Comparison of ENCODE assay signal across 1 cellular context in genomic region chr4:102868782-102869568, GRCh38.
A peak's percentile ranks its signal among the peaks of the same experiment; 100 is the strongest.
TF ChIP-seq lines count a peak whose summit lies in the region.

A gene with protein sequence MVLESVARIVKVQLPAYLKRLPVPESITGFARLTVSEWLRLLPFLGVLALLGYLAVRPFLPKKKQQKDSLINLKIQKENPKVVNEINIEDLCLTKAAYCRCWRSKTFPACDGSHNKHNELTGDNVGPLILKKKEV (plus strand): TSS chr4:102868992. CDS start chr4:102869085, 93 bp downstream.

TF ChIP-seq in K562, 482 proteins besides CTCF, POLR2A, EP300 and RAD21 (continued from another document):
- TF ChIP-seq, protein P1, sequence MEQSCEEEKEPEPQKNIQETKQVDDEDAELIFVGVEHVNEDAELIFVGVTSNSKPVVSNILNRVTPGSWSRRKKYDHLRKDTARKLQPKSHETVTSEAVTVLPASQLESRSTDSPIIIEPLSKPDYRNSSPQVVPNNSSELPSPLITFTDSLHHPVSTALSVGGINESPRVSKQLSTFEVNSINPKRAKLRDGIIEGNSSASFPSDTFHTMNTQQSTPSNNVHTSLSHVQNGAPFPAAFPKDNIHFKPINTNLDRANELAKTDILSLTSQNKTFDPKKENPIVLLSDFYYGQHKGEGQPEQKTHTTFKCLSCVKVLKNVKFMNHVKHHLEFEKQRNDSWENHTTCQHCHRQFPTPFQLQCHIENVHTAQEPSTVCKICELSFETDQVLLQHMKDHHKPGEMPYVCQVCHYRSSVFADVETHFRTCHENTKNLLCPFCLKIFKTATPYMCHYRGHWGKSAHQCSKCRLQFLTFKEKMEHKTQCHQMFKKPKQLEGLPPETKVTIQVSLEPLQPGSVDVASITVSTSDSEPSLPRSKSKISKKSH (CRISPR knock-in tag; IDR thresholded peaks at IDR 0.05), result no peak
- no peak for TF ChIP-seq ATF3 (IDR thresholded peaks at IDR 0.05)
- no peak; the same call in 1 of the 2 replicates for TF ChIP-seq ATF3 (CRISPR knock-in tag; conservative IDR thresholded peaks at IDR 0.05)
- no peak for TF ChIP-seq ZNF695 (CRISPR knock-in tag; IDR thresholded peaks at IDR 0.05)
- no peak for TF ChIP-seq ZNF133 (CRISPR knock-in tag; IDR thresholded peaks at IDR 0.05)
- TF ChIP-seq, protein P2, sequence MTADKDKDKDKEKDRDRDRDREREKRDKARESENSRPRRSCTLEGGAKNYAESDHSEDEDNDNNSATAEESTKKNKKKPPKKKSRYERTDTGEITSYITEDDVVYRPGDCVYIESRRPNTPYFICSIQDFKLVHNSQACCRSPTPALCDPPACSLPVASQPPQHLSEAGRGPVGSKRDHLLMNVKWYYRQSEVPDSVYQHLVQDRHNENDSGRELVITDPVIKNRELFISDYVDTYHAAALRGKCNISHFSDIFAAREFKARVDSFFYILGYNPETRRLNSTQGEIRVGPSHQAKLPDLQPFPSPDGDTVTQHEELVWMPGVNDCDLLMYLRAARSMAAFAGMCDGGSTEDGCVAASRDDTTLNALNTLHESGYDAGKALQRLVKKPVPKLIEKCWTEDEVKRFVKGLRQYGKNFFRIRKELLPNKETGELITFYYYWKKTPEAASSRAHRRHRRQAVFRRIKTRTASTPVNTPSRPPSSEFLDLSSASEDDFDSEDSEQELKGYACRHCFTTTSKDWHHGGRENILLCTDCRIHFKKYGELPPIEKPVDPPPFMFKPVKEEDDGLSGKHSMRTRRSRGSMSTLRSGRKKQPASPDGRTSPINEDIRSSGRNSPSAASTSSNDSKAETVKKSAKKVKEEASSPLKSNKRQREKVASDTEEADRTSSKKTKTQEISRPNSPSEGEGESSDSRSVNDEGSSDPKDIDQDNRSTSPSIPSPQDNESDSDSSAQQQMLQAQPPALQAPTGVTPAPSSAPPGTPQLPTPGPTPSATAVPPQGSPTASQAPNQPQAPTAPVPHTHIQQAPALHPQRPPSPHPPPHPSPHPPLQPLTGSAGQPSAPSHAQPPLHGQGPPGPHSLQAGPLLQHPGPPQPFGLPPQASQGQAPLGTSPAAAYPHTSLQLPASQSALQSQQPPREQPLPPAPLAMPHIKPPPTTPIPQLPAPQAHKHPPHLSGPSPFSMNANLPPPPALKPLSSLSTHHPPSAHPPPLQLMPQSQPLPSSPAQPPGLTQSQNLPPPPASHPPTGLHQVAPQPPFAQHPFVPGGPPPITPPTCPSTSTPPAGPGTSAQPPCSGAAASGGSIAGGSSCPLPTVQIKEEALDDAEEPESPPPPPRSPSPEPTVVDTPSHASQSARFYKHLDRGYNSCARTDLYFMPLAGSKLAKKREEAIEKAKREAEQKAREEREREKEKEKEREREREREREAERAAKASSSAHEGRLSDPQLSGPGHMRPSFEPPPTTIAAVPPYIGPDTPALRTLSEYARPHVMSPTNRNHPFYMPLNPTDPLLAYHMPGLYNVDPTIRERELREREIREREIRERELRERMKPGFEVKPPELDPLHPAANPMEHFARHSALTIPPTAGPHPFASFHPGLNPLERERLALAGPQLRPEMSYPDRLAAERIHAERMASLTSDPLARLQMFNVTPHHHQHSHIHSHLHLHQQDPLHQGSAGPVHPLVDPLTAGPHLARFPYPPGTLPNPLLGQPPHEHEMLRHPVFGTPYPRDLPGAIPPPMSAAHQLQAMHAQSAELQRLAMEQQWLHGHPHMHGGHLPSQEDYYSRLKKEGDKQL (CRISPR knock-in tag; IDR thresholded peaks at IDR 0.05; ENCODE audit: borderline replicate concordance), result no peak
- TF ChIP-seq TCF3 (CRISPR knock-in tag; IDR thresholded peaks at IDR 0.05), result peak; percentile 28; the same call in 1 of the 2 replicates
- peak; percentile 38; the same call in 1 of the 2 replicates for TF ChIP-seq PKNOX1 (IDR thresholded peaks at IDR 0.05)
- peak; percentile 87 for TF ChIP-seq AFF4 (CRISPR knock-in tag; IDR thresholded peaks at IDR 0.05)
- TF ChIP-seq SIN3B (IDR thresholded peaks at IDR 0.05; ENCODE audit: low read depth), result peak; percentile 42; the same call in 1 of the 2 replicates
- no peak for TF ChIP-seq HNRNPL (IDR thresholded peaks at IDR 0.05; ENCODE audit: low read depth, low read length)
- no peak for TF ChIP-seq SNAPC5 (CRISPR knock-in tag; IDR thresholded peaks at IDR 0.05)
- no peak for TF ChIP-seq WHSC1 (IDR thresholded peaks at IDR 0.05; ENCODE audit: low read length)
